1 cellular context compared by ENCODE assay signal in genomic region chr16:77555781-77556180, GRCh38.
TF ChIP-seq lines count a peak whose summit lies in the region.

No MANE protein-coding gene starts in this region.

TF ChIP-seq in H1, 55 proteins besides CTCF, POLR2A, EP300 and RAD21:
- TF ChIP-seq SP1 (IDR thresholded peaks at IDR 0.05; ENCODE audit: low read depth, low read length) (no peak), EZH2 (IDR thresholded peaks at IDR 0.05; ENCODE audit: low read depth, low read length, severe bottlenecking) (no peak), BRCA1 (IDR thresholded peaks at IDR 0.05; ENCODE audit: low read depth, low read length) (no peak), SP2 (IDR thresholded peaks at IDR 0.05; ENCODE audit: low read length) (no peak), CHD1 (IDR thresholded peaks at IDR 0.05; ENCODE audit: low read depth, low read length) (no peak), USF2 (IDR thresholded peaks at IDR 0.05; ENCODE audit: low read length) (no peak), RNF2 (IDR thresholded peaks at IDR 0.05; ENCODE audit: borderline replicate concordance, low read depth, low read length, missing control alignments, poor library complexity, severe bottlenecking) (no peak), CBX5 (IDR thresholded peaks at IDR 0.05; ENCODE audit: low read depth, low read length) (no peak), SAP30 (IDR thresholded peaks at IDR 0.05; ENCODE audit: insufficient read depth, insufficient replicate concordance, low read length) (no peak), CHD2 (IDR thresholded peaks at IDR 0.05; ENCODE audit: low read length) (no peak), KDM4A (IDR thresholded peaks at IDR 0.05; ENCODE audit: low read depth, low read length, severe bottlenecking) (no peak), RFX5 (IDR thresholded peaks at IDR 0.05; ENCODE audit: borderline replicate concordance, low read depth, low read length) (no peak)
TF ChIP-seq in H1: peak in this region for 0.
